ENCODE assay signal across 11 cellular contexts in the genomic region with DNA sequence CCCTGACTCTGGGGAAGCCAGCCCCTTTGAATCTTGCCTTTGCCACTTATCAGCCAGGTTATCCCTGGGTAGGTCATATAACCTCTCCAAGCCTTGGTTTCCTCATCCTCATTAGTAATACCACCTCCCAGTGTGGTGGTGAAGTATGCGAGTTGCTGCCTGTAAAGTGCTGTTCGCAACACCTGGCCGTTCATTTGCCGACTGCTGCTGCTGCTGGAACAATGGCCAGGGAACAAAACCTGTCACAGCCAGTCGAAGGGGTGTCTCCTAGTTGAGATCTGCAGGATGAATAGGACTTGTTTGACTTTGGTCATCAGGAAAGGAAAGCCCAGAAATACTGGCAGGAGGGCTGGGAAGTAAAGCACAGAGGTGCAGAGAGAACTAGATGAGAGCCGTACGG. TPM values are rescaled to one million over a fixed set of nuclear protein-coding genes. Genes with fewer than 3 reads are reported as not detected.
A peak's percentile ranks its signal among the peaks of the same experiment; 100 is the strongest.
DNase-seq lines count a peak whose midpoint lies in the region; ATAC-seq and TF ChIP-seq lines count a peak whose summit lies in the region.
"Had no signal": no experiment of that assay in that cellular context is flagged by ENCODE, and none has a peak within 500 bp of the region (broad histone marks: within the 10 kb centered on the region; RNA-seq: fewer than 3 reads in every experiment).

No MANE protein-coding gene starts in this region.

- no peak for ATAC-seq in right cardiac atrium
- no peak for ATAC-seq in left ventricle myocardium superior
- ATAC-seq in RWPE2 (ENCODE audit: low read depth) = peak; percentile 81
- ATAC-seq in aorta (ENCODE audit: low FRiP score) = no peak

- intact Hi-C loops in right cardiac atrium (cut with DNase I) (loop anchor here in 1 of 4 donors (10.0 kb wide), 1 partner anchor 89 kb away; no protein-coding TSS in a partner anchor), left ventricle myocardium superior (cut with micrococcal nuclease) (no loop called here), aorta (cut with DNase I) (no loop called here)
- intact Hi-C loops in activated T-helper 1 cell treated with anti-CD3 and anti-CD28 coated beads, Interleukin-12 subunit alpha, Interleukin-12 subunit beta, Interleukin-2, Interleukin-4 antibody, amounts not matched to agents 30 ng/mL and 10 ng/mL and 1 ng/mL, durations not matched to agents 14 hours and 24 hours and 36 hours (cut with micrococcal nuclease) = loop anchor here (5.0 kb wide), 1 partner anchor 42 kb away; no protein-coding TSS in a partner anchor

- H3K9me3 ChIP-seq in right cardiac atrium (ENCODE audit: control insufficient read depth, low read length) (no peaks in the 10 kb centered on the region), RWPE2 (ENCODE audit: severe bottlenecking) (no peaks in the 10 kb centered on the region), aorta (ENCODE audit: control insufficient read depth, low read length) (no peaks in the 10 kb centered on the region)

- no peaks in the 10 kb centered on the region for H3K27me3 Mint-ChIP-seq in activated T-helper 1 cell treated with anti-CD3 and anti-CD28 coated beads, Interleukin-12 subunit alpha, Interleukin-12 subunit beta, Interleukin-2, Interleukin-4 antibody, amounts not matched to agents 30 ng/mL and 10 ng/mL and 1 ng/mL, durations not matched to agents 14 hours and 24 hours and 36 hours (ENCODE audit: insufficient read depth)

- peaks cover 58% of the 10 kb centered on the region for H3K4me1 Mint-ChIP-seq in activated T-helper 1 cell treated with anti-CD3 and anti-CD28 coated beads, Interleukin-12 subunit alpha, Interleukin-12 subunit beta, Interleukin-2, Interleukin-4 antibody, amounts not matched to agents 30 ng/mL and 10 ng/mL and 1 ng/mL, durations not matched to agents 14 hours and 24 hours and 36 hours (ENCODE audit: low read depth)

- peaks cover 48% of the 10 kb centered on the region for H3K36me3 Mint-ChIP-seq in activated T-helper 1 cell treated with anti-CD3 and anti-CD28 coated beads, Interleukin-12 subunit alpha, Interleukin-12 subunit beta, Interleukin-2, Interleukin-4 antibody, amounts not matched to agents 30 ng/mL and 10 ng/mL and 1 ng/mL, durations not matched to agents 14 hours and 24 hours and 36 hours (ENCODE audit: low read depth)

- DNase-seq in right cardiac atrium = no peak
- DNase-seq in left ventricle myocardium superior = no peak
- peak; percentile 99 for DNase-seq in RWPE2 (ENCODE audit: low spot score)
- peak; percentile 74 for DNase-seq in kidney tubule cell (ENCODE audit: low spot score)
- no peak for DNase-seq in aorta
- no peak for DNase-seq in activated T-helper 1 cell treated with anti-CD3 and anti-CD28 coated beads, Interleukin-12 subunit alpha, Interleukin-12 subunit beta, Interleukin-2, Interleukin-4 antibody, amounts not matched to agents 30 ng/mL and 10 ng/mL and 1 ng/mL, durations not matched to agents 14 hours and 24 hours and 36 hours (ENCODE audit: low spot score)
- no peak for DNase-seq in cerebellar cortex (ENCODE audit: low spot score)
- DNase-seq in globus pallidus (ENCODE audit: low spot score) = no peak
- DNase-seq: activated CD4-positive, alpha-beta T cell treated with anti-CD3 and anti-CD28 coated beads, Interleukin-2, amount 50 U/mL, for 4 hours had no signal

- H3K9me3 Mint-ChIP-seq in activated T-helper 1 cell treated with anti-CD3 and anti-CD28 coated beads, Interleukin-12 subunit alpha, Interleukin-12 subunit beta, Interleukin-2, Interleukin-4 antibody, amounts not matched to agents 30 ng/mL and 10 ng/mL and 1 ng/mL, durations not matched to agents 14 hours and 24 hours and 36 hours = no peaks in the 10 kb centered on the region

- H3K27ac Mint-ChIP-seq in activated T-helper 1 cell treated with anti-CD3 and anti-CD28 coated beads, Interleukin-12 subunit alpha, Interleukin-12 subunit beta, Interleukin-2, Interleukin-4 antibody, amounts not matched to agents 30 ng/mL and 10 ng/mL and 1 ng/mL, durations not matched to agents 14 hours and 24 hours and 36 hours = no peak overlapping the region

- peaks cover 63% of the 10 kb centered on the region for H3K36me3 ChIP-seq in RWPE2 (ENCODE audit: low read depth)
- no peaks in the 10 kb centered on the region for H3K36me3 ChIP-seq in aorta (ENCODE audit: control insufficient read depth in 1 of 2, insufficient read depth in 2 of 2, low read length in 1 of 2)

- no peaks in the 10 kb centered on the region for H3K27me3 ChIP-seq in right cardiac atrium (ENCODE audit: control insufficient read depth, insufficient read depth)
- no peaks in the 10 kb centered on the region for H3K27me3 ChIP-seq in RWPE2 (ENCODE audit: insufficient read depth, poor library complexity, severe bottlenecking)
- H3K27me3 ChIP-seq in aorta (ENCODE audit: control insufficient read depth in 1 of 2, insufficient read depth in 2 of 2, low read length in 1 of 2) = no peaks in the 10 kb centered on the region

- WGBS in right cardiac atrium = 86% methylated on average over 7 of the region's 7 CpGs
- WGBS in aorta, 2 donors = 83 to 85% methylated on average over 7 of the region's 7 CpGs

- H3K4me3 Mint-ChIP-seq in activated T-helper 1 cell treated with anti-CD3 and anti-CD28 coated beads, Interleukin-12 subunit alpha, Interleukin-12 subunit beta, Interleukin-2, Interleukin-4 antibody, amounts not matched to agents 30 ng/mL and 10 ng/mL and 1 ng/mL, durations not matched to agents 14 hours and 24 hours and 36 hours = no peak overlapping the region

- no peak overlapping the region for H3K4me3 ChIP-seq in right cardiac atrium (ENCODE audit: low read length)
- no peak overlapping the region for H3K4me3 ChIP-seq in RWPE2 (ENCODE audit: severe bottlenecking)
- H3K4me3 ChIP-seq in aorta (ENCODE audit: low read length in 2 of 2) = no peak overlapping the region

- no peak for TF ChIP-seq CTCF in RWPE2 (IDR thresholded peaks at IDR 0.05; ENCODE audit: poor library complexity, severe bottlenecking)

- H3K4me1 ChIP-seq in right cardiac atrium (ENCODE audit: control insufficient read depth, insufficient read depth, low read length) = peaks cover 16% of the 10 kb centered on the region
- peaks cover 65% of the 10 kb centered on the region for H3K4me1 ChIP-seq in RWPE2 (ENCODE audit: insufficient read depth, poor library complexity, severe bottlenecking)
- H3K4me1 ChIP-seq in aorta (ENCODE audit: control insufficient read depth in 1 of 2, insufficient read depth in 2 of 2, low read length in 2 of 2) = peaks cover 5% of the 10 kb centered on the region in 2 donors

- H3K27ac ChIP-seq in right cardiac atrium (ENCODE audit: low read length) (peak overlapping the region; percentile 58), RWPE2 (ENCODE audit: poor library complexity, severe bottlenecking) (peak overlapping the region; percentile 97), aorta (ENCODE audit: low read depth in 1 of 2, low read length in 2 of 2) (peak overlapping the region; percentile 95 to 97)

RNA-seq across cellular contexts. Expression of gene MANBAL, which starts 6.1 kb away (rescaled TPM):
- 10 to 100 TPM; 22.9 to 30.6 (median 29.5) TPM for total RNA-seq in right cardiac atrium
- 34.8 TPM for polyA plus RNA-seq in right cardiac atrium
- total RNA-seq in left ventricle myocardium superior = 16.6 TPM
- total RNA-seq in aorta = 10 to 100 TPM; 47.1 to 59.3 TPM
- polyA plus RNA-seq in aorta = 10 to 100 TPM; 61.1 to 86.8 TPM
- 14.6 and 16.4 TPM in 2 replicates for total RNA-seq in activated T-helper 1 cell treated with anti-CD3 and anti-CD28 coated beads, Interleukin-12 subunit alpha, Interleukin-12 subunit beta, Interleukin-2, Interleukin-4 antibody, amounts not matched to agents 30 ng/mL and 10 ng/mL and 1 ng/mL, durations not matched to agents 14 hours and 24 hours and 36 hours

RNA-seq across cellular contexts. Expression of gene GHRH, which starts 34.0 kb away (rescaled TPM):
- total RNA-seq in right cardiac atrium (10 to 100 TPM in 3 of 4 donors, 1 to 10 TPM in 1; 7.3 to 23.5 (median 14.3) TPM), left ventricle myocardium superior (not detected), aorta (not detected)
- polyA plus RNA-seq in right cardiac atrium (19.5 TPM), aorta (not detected)
- not detected in 2 replicates for total RNA-seq in activated T-helper 1 cell treated with anti-CD3 and anti-CD28 coated beads, Interleukin-12 subunit alpha, Interleukin-12 subunit beta, Interleukin-2, Interleukin-4 antibody, amounts not matched to agents 30 ng/mL and 10 ng/mL and 1 ng/mL, durations not matched to agents 14 hours and 24 hours and 36 hours
- total RNA-seq: A673, liver had no signal
- polyA plus RNA-seq: liver had no signal

RNA-seq across cellular contexts. Expression of gene SRC, which starts 50.3 kb away (rescaled TPM):
- total RNA-seq in right cardiac atrium (10 to 100 TPM; 11.8 to 14.0 (median 13.4) TPM), left ventricle myocardium superior (5.1 TPM), aorta (10 to 100 TPM; 51.3 to 72.4 TPM)
- polyA plus RNA-seq in right cardiac atrium (9.5 TPM), aorta (10 to 100 TPM; 16.7 to 31.1 TPM)
- 6.2 and 6.4 TPM in 2 replicates for total RNA-seq in activated T-helper 1 cell treated with anti-CD3 and anti-CD28 coated beads, Interleukin-12 subunit alpha, Interleukin-12 subunit beta, Interleukin-2, Interleukin-4 antibody, amounts not matched to agents 30 ng/mL and 10 ng/mL and 1 ng/mL, durations not matched to agents 14 hours and 24 hours and 36 hours

Comparison
In these comparisons a context has a peak if more than half of its experiments do, and no peak if none do; other contexts are left out.
1. DNase-seq: peak in RWPE2 (single experiment) and kidney tubule cell (single experiment); none in right cardiac atrium (0 of 3), left ventricle myocardium superior (single experiment), aorta (0 of 2), activated T-helper 1 cell treated with anti-CD3 and anti-CD28 coated beads, Interleukin-12 subunit alpha, Interleukin-12 subunit beta, Interleukin-2, Interleukin-4 antibody, amounts not matched to agents 30 ng/mL and 10 ng/mL and 1 ng/mL, durations not matched to agents 14 hours and 24 hours and 36 hours (single experiment), cerebellar cortex (single experiment) and globus pallidus (single experiment).
2. Peak in every context shown above with its lines, with median percentiles within 50 percentile points of each other: H3K27ac ChIP-seq.